ENCODE assay signal across 1 cellular context in genomic region chr11:61369372-61370348, GRCh38.
TF ChIP-seq lines count a peak whose summit lies in the region.

No MANE protein-coding gene starts in this region.

TF ChIP-seq in HepG2, 621 proteins besides CTCF, POLR2A, EP300 and RAD21 (continued from another document and continues in another):
- TF ChIP-seq SMAD3 (CRISPR knock-in tag; IDR thresholded peaks at IDR 0.05) (no peak), SNRNP70 (IDR thresholded peaks at IDR 0.05; ENCODE audit: low read depth, low read length) (no peak), USF2 (IDR thresholded peaks at IDR 0.05; ENCODE audit: low read depth, low read length) (no peak), USF2 (CRISPR knock-in tag; IDR thresholded peaks at IDR 0.05; ENCODE audit: borderline replicate concordance) (no peak), NCOA2 (CRISPR knock-in tag; IDR thresholded peaks at IDR 0.05) (peak; percentile 81), ZBTB7B (CRISPR knock-in tag; IDR thresholded peaks at IDR 0.05) (no peak), TIGD3 (CRISPR knock-in tag; IDR thresholded peaks at IDR 0.05; ENCODE audit: borderline replicate concordance) (no peak), ZNF224 (CRISPR knock-in tag; IDR thresholded peaks at IDR 0.05) (0 out of 2 replicates have a peak, but pooled peaks have one; percentile 85), REPIN1 (CRISPR knock-in tag; IDR thresholded peaks at IDR 0.05; ENCODE audit: borderline replicate concordance, low read depth) (peak; percentile 76), ZNF280B (CRISPR knock-in tag; IDR thresholded peaks at IDR 0.05; ENCODE audit: borderline replicate concordance) (peak; percentile 52; the same call in 1 of the 2 replicates), MXD4 (CRISPR knock-in tag; IDR thresholded peaks at IDR 0.05) (0 out of 2 replicates have a peak, but pooled peaks have one; percentile 35), IKZF5 (CRISPR knock-in tag; IDR thresholded peaks at IDR 0.05) (peak; percentile 35; the same call in 1 of the 2 replicates), ERF (CRISPR knock-in tag; IDR thresholded peaks at IDR 0.05) (peak; percentile 29; the same call in 1 of the 2 replicates), HIC2 (CRISPR knock-in tag; IDR thresholded peaks at IDR 0.05; ENCODE audit: low read depth) (0 out of 2 replicates have a peak, but pooled peaks have one; percentile 67), HNF1B (CRISPR knock-in tag; IDR thresholded peaks at IDR 0.05) (peak; percentile 77; the same call in 1 of the 2 replicates), ZFP90 (CRISPR knock-in tag; IDR thresholded peaks at IDR 0.05; ENCODE audit: borderline replicate concordance) (no peak), GATAD1 (CRISPR knock-in tag; IDR thresholded peaks at IDR 0.05) (peak; percentile 32; the same call in 1 of the 2 replicates), AHR (CRISPR knock-in tag; IDR thresholded peaks at IDR 0.05) (no peak), ARID3A (IDR thresholded peaks at IDR 0.05; ENCODE audit: low read depth, low read length) (peak; percentile 73; the same call in 1 of the 2 replicates), MAZ (IDR thresholded peaks at IDR 0.05; ENCODE audit: borderline replicate concordance, low read depth, low read length) (no peak), MAZ (CRISPR knock-in tag; IDR thresholded peaks at IDR 0.05; ENCODE audit: low read depth) (peak; percentile 49), SP5 (CRISPR knock-in tag; IDR thresholded peaks at IDR 0.05; ENCODE audit: borderline replicate concordance, low read depth) (no peak), ZNF792 (CRISPR knock-in tag; IDR thresholded peaks at IDR 0.05) (no peak), ZBTB43 (CRISPR knock-in tag; conservative IDR thresholded peaks at IDR 0.05) (no peak), ZNF530 (CRISPR knock-in tag; IDR thresholded peaks at IDR 0.05; ENCODE audit: low read depth) (no peak), CBFB (CRISPR knock-in tag; IDR thresholded peaks at IDR 0.05) (peak; percentile 45; the same call in 1 of the 2 replicates), ZNF362 (CRISPR knock-in tag; IDR thresholded peaks at IDR 0.05; ENCODE audit: borderline replicate concordance) (no peak), ZNF205 (CRISPR knock-in tag; IDR thresholded peaks at IDR 0.05) (no peak), HOXA9 (CRISPR knock-in tag; IDR thresholded peaks at IDR 0.05; ENCODE audit: borderline replicate concordance) (no peak), ZNF251 (CRISPR knock-in tag; IDR thresholded peaks at IDR 0.05) (no peak), ZBTB40 (IDR thresholded peaks at IDR 0.05) (no peak), ZBTB40 (CRISPR knock-in tag; IDR thresholded peaks at IDR 0.05) (peak; percentile 41; the same call in 1 of the 2 replicates), ZSCAN25 (CRISPR knock-in tag; IDR thresholded peaks at IDR 0.05) (no peak), GTF3A (CRISPR knock-in tag; conservative IDR thresholded peaks at IDR 0.05) (no peak)
